10 cellular contexts compared by ENCODE assay signal in genomic region chr11:107849791-107850190, GRCh38. TPM values are rescaled to one million over a fixed set of nuclear protein-coding genes. Genes with fewer than 3 reads are reported as not detected.
DNase-seq lines count a peak whose midpoint lies in the region; ATAC-seq and TF ChIP-seq lines count a peak whose summit lies in the region.
"Had no signal": no experiment of that assay in that cellular context is flagged by ENCODE, and none has a peak within 500 bp of the region (broad histone marks: within the 10 kb centered on the region; RNA-seq: fewer than 3 reads in every experiment).

No MANE protein-coding gene starts in this region.

- peak; percentile 42 for ATAC-seq in HG02642 (IDR thresholded peaks at IDR 0.05; ENCODE audit: poor library complexity, unreplicated experiment)
- ATAC-seq in lower lobe of right lung, result peak; percentile 11 to 62
- ATAC-seq in HG02840 (IDR thresholded peaks at IDR 0.05; ENCODE audit: low FRiP score, unreplicated experiment), result no peak
- no peak for ATAC-seq in HG02970 (IDR thresholded peaks at IDR 0.05; ENCODE audit: low FRiP score, unreplicated experiment)

- H3K27ac ChIP-seq in lower lobe of right lung, result no peak overlapping the region
- H3K27ac ChIP-seq: BLaER1 had no signal

- H3K27me3 ChIP-seq in lower lobe of right lung (ENCODE audit: low read depth) (no peaks in the 10 kb centered on the region), HAP-1 (ENCODE audit: low read depth) (no peaks in the 10 kb centered on the region)
- H3K27me3 ChIP-seq: BLaER1 had no signal

- H3K9me3 ChIP-seq in lower lobe of right lung (no peaks in the 10 kb centered on the region), HAP-1 (no peaks in the 10 kb centered on the region)

- no peaks in the 10 kb centered on the region for H3K4me1 ChIP-seq in lower lobe of right lung
- H3K4me1 ChIP-seq in HAP-1, result peaks cover 21% of the 10 kb centered on the region
- H3K4me1 ChIP-seq: BLaER1 had no signal

- H3K4me3 ChIP-seq in lower lobe of right lung, result no peak overlapping the region
- no peak overlapping the region for H3K4me3 ChIP-seq in HAP-1
- H3K4me3 ChIP-seq: BLaER1 had no signal

- TF ChIP-seq CTCF in lower lobe of right lung (IDR thresholded peaks at IDR 0.05), result no peak

- DNase-seq in Caki2 (ENCODE audit: low read depth) (peak; percentile 26), SKM-1 (lab: John Stamatoyannopoulos, UW; ENCODE audit: unreplicated experiment) (peak; percentile 60), lower lobe of right lung (no peak), cortex of kidney (lab: John Stamatoyannopoulos, UW) (no peak), HAP-1 (ENCODE audit: low spot score in 2 of 2) (no peak)
- DNase-seq: amygdala had no signal

- intact Hi-C loops in lower lobe of right lung (cut with DNase I), result no loop called here

- in situ Hi-C loops in Caki2 (cut with HindIII; ENCODE audit: low pct_unique_long_range_greater_than_20kb, low sequenced_read_pairs), result no loop called here
- in situ Hi-C loops in HAP-1 (cut with MboI; ENCODE audit: low sequenced_read_pairs), result no loop called here

- no peaks in the 10 kb centered on the region for H3K36me3 ChIP-seq in lower lobe of right lung
- no peaks in the 10 kb centered on the region for H3K36me3 ChIP-seq in HAP-1 (replicated peaks)

RNA-seq across cellular contexts. Expression of gene SLC35F2, which starts 8.8 kb away (rescaled TPM):
- total RNA-seq in Caki2 (2014; rRNA removed; shearing (Covaris generic); ENCODE audit: low replicate concordance), result 29.3 and 32.0 TPM in 2 replicates
- total RNA-seq in lower lobe of right lung, result 3.9 TPM

Comparison
In these comparisons a context has a peak if more than half of its experiments do, and no peak if none do; other contexts are left out.
1. DNase-seq: peak in Caki2 (single experiment) and SKM-1 (single experiment); none in lower lobe of right lung (single experiment), cortex of kidney (single experiment) and HAP-1 (0 of 2).
2. ATAC-seq: peak in HG02642 (single experiment) and lower lobe of right lung (2 of 2); none in HG02840 (single experiment) and HG02970 (single experiment).